1 cellular context compared by ENCODE assay signal in genomic region chr4:59247032-59247431, GRCh38.
TF ChIP-seq lines count a peak whose summit lies in the region.

No MANE protein-coding gene starts in this region.

TF ChIP-seq in H1, 55 proteins besides CTCF, POLR2A, EP300 and RAD21:
- no peak for TF ChIP-seq RBBP5 (IDR thresholded peaks at IDR 0.05; ENCODE audit: borderline replicate concordance, low read depth, low read length)
- TF ChIP-seq BRCA1 (IDR thresholded peaks at IDR 0.05; ENCODE audit: low read depth, low read length): no peak
- TF ChIP-seq MAFK (IDR thresholded peaks at IDR 0.05; ENCODE audit: low read depth, low read length): no peak
- TF ChIP-seq PHF8 (conservative IDR thresholded peaks at IDR 0.05; ENCODE audit: low read depth, low read length): no peak
- TF ChIP-seq HDAC2 (IDR thresholded peaks at IDR 0.05; ENCODE audit: borderline replicate concordance in 1 of 2, low read depth in 2 of 2, low read length in 2 of 2): no peak
- TF ChIP-seq NRF1 (IDR thresholded peaks at IDR 0.05; ENCODE audit: low read depth, low read length): no peak
- no peak for TF ChIP-seq ASH2L (IDR thresholded peaks at IDR 0.05; ENCODE audit: low read length)
- no peak for TF ChIP-seq E2F6 (IDR thresholded peaks at IDR 0.05)
- TF ChIP-seq KDM5A (IDR thresholded peaks at IDR 0.05; ENCODE audit: low read length): no peak
- no peak for TF ChIP-seq CREB1 (IDR thresholded peaks at IDR 0.05)
- no peak for TF ChIP-seq TAF1 (IDR thresholded peaks at IDR 0.05; ENCODE audit: low read depth, low read length)
- no peak for TF ChIP-seq ZNF274 (IDR thresholded peaks at IDR 0.05; ENCODE audit: borderline replicate concordance, extremely low read depth, low read length)
- TF ChIP-seq BCL11A (IDR thresholded peaks at IDR 0.05; ENCODE audit: low read depth in 2 of 2, low read length in 2 of 2): no peak
- no peak for TF ChIP-seq GABPA (IDR thresholded peaks at IDR 0.05; ENCODE audit: borderline replicate concordance, insufficient read depth, low read length)
TF ChIP-seq in H1: peak in this region for 0.
